Comparison of ENCODE assay signal across 13 cellular contexts in the genomic region with DNA sequence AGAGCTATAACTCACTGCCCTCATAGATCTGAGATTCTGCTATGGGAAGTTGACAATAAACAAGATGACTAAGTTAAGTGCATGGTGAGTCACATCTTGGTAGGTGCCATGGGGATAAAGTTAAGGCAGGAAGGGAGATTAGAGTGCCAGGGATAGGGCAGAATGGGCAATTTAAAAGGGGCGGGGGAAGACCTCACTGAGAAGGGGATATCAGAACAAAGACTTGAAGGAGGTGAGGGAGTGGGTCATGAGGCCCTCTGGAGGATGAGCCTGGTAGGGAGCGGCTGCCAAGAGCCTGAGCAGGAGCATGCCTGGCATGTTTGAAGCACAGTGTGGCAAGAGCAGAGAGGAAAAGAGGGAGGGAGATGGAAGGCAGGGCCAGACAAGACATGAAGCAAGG. TPM values are rescaled to one million over a fixed set of nuclear protein-coding genes. Genes with fewer than 3 reads are reported as not detected.
A peak's percentile ranks its signal among the peaks of the same experiment; 100 is the strongest.
DNase-seq lines count a peak whose midpoint lies in the region; TF ChIP-seq lines count a peak whose summit lies in the region.
"Had no signal": no experiment of that assay in that cellular context is flagged by ENCODE, and none has a peak within 500 bp of the region (broad histone marks: within the 10 kb centered on the region; RNA-seq: fewer than 3 reads in every experiment).

No MANE protein-coding gene starts in this region.

- in situ Hi-C loops in GM13976 (cut with MboI; ENCODE audit: low sequenced_read_pairs, unreplicated experiment) = no loop called here

- no peaks in the 10 kb centered on the region for H3K4me1 Mint-ChIP-seq in chondrocyte (ENCODE audit: low read depth)
- H3K4me1 Mint-ChIP-seq: natural killer cell had no signal

- no peak overlapping the region for H3K4me3 Mint-ChIP-seq in chondrocyte (ENCODE audit: unreplicated experiment)
- H3K4me3 Mint-ChIP-seq: natural killer cell had no signal

- H3K9me3 ChIP-seq in osteoblast (ENCODE audit: low read depth, low read length) (peaks cover 5% of the 10 kb centered on the region), esophagus muscularis mucosa (peaks cover 0 to 23% (median 7%) of the 10 kb centered on the region in 4 donors)

- H3K27ac ChIP-seq in osteoblast (ENCODE audit: low read depth, low read length) (no peak overlapping the region), esophagus muscularis mucosa (replicated peaks in 1 of 4) (no peak overlapping the region)

- H3K9me3 Mint-ChIP-seq in chondrocyte (ENCODE audit: low read depth) = peaks cover 42% of the 10 kb centered on the region

- peak; percentile 14 for DNase-seq in GM04503 (ENCODE audit: low read depth)
- DNase-seq in NAMALWA (ENCODE audit: low spot score) = peak; percentile 28
- peak; percentile 30 for DNase-seq in chondrocyte (ENCODE audit: low spot score)
- peak; percentile 83 for DNase-seq in osteoblast (ENCODE audit: insufficient read length, low spot score, missing footprints)
- no peak for DNase-seq in GM13976 (ENCODE audit: low spot score)
- no peak for DNase-seq in activated naive CD4-positive, alpha-beta T cell treated with anti-CD3 and anti-CD28 coated beads, Interleukin-2, amount 50 U/mL, for 16 hours
- no peak for DNase-seq in esophagus muscularis mucosa (ENCODE audit: extremely low spot score)
- DNase-seq: activated CD8-positive, alpha-beta memory T cell treated with anti-CD3 and anti-CD28 coated beads, Interleukin-2, amount 50 U/mL, for 48 hours; CD4-positive, alpha-beta memory T cell; kidney glomerular epithelial cell; natural killer cell; NCI-H1092; SHP77 treated with DMSO at 0.1 percent for 48 hours had no signal

- H3K4me1 ChIP-seq in osteoblast (ENCODE audit: insufficient read depth, low read length) (no peaks in the 10 kb centered on the region), esophagus muscularis mucosa (no peaks in the 10 kb centered on the region)

- intact Hi-C loops in esophagus muscularis mucosa (cut with DNase I) = no loop called here

- no peak overlapping the region for H2AFZ ChIP-seq in osteoblast (ENCODE audit: low read length)

- 74% methylated on average over 2 of the region's 2 CpGs for WGBS in esophagus muscularis mucosa

- no peaks in the 10 kb centered on the region for H4K20me1 ChIP-seq in osteoblast (ENCODE audit: insufficient read depth, low read length)

- H3K27me3 Mint-ChIP-seq in chondrocyte (ENCODE audit: low read depth) = peaks cover 26% of the 10 kb centered on the region
- H3K27me3 Mint-ChIP-seq: CD4-positive, alpha-beta memory T cell had no signal

- H3K4me3 ChIP-seq in osteoblast (ENCODE audit: insufficient read depth, low read length) (no peak overlapping the region), esophagus muscularis mucosa (no peak overlapping the region)

- H3K4me2 ChIP-seq in osteoblast (ENCODE audit: insufficient read depth, low read length) = no peak overlapping the region

- H3K27me3 ChIP-seq in osteoblast (ENCODE audit: insufficient read depth, low read length) = peaks cover 13% of the 10 kb centered on the region
- no peaks in the 10 kb centered on the region for H3K27me3 ChIP-seq in esophagus muscularis mucosa

- no peaks in the 10 kb centered on the region for H3K36me3 ChIP-seq in osteoblast (ENCODE audit: insufficient read depth, low read length)
- no peaks in the 10 kb centered on the region for H3K36me3 ChIP-seq in esophagus muscularis mucosa

- no peak for TF ChIP-seq CTCF in chondrocyte (IDR thresholded peaks at IDR 0.05)
- no peak for TF ChIP-seq CTCF in osteoblast (IDR thresholded peaks at IDR 0.05; ENCODE audit: extremely low read depth, low read depth, low read length)
- TF ChIP-seq CTCF in GM13976 (IDR thresholded peaks at IDR 0.05; ENCODE audit: borderline replicate concordance, control extremely low read depth, extremely low read depth, insufficient read depth, missing control alignments) = no peak
- no peak for TF ChIP-seq CTCF in esophagus muscularis mucosa (IDR thresholded peaks at IDR 0.05)

- no peaks in the 10 kb centered on the region for H3K79me2 ChIP-seq in osteoblast (ENCODE audit: insufficient read depth, low read length)

- TF ChIP-seq EP300 in esophagus muscularis mucosa (IDR thresholded peaks at IDR 0.05) = no peak

- peaks cover 13% of the 10 kb centered on the region for H3K36me3 Mint-ChIP-seq in chondrocyte (ENCODE audit: low read depth)

- no peak overlapping the region for H3K27ac Mint-ChIP-seq in chondrocyte (ENCODE audit: unreplicated experiment)
- H3K27ac Mint-ChIP-seq: CD4-positive, alpha-beta memory T cell; natural killer cell had no signal

- TF ChIP-seq POLR2A in esophagus muscularis mucosa (IDR thresholded peaks at IDR 0.05; ENCODE audit: low read depth) = no peak

RNA-seq across cellular contexts. Expression of a gene that starts 34.8 kb away (rescaled TPM):
- 5.6 to 73.2 TPM (median 70.1 TPM) in 3 replicates for total RNA-seq in chondrocyte
- 0.72 and 1.5 TPM in 2 replicates for total RNA-seq in osteoblast
- 100 to 1,000 TPM; 113 to 192 (median 174) TPM for total RNA-seq in esophagus muscularis mucosa

RNA-seq across cellular contexts. Expression of a gene that starts 34.9 kb away (rescaled TPM):
- not detected in 3 replicates for total RNA-seq in chondrocyte
- total RNA-seq in osteoblast = not detected in 2 replicates
- total RNA-seq in esophagus muscularis mucosa = under 1 TPM in 2 of 4 donors, not detected in 2; 0.13 to 0.29 TPM
- total RNA-seq: CD4-positive, alpha-beta memory T cell; natural killer cell had no signal

RNA-seq across cellular contexts. Expression of a gene that starts 54.0 kb away (rescaled TPM):
- total RNA-seq in chondrocyte (5.3 to 6.3 TPM (median 5.8 TPM) in 3 replicates), osteoblast (8.5 and 10.5 TPM in 2 replicates), esophagus muscularis mucosa (10 to 100 TPM in 3 of 4 donors, 1 to 10 TPM in 1; 8.4 to 31.1 (median 20.2) TPM)

Comparison
In these comparisons a context has a peak if more than half of its experiments do, and no peak if none do; other contexts are left out.
1. DNase-seq: peak in GM04503 (single experiment), NAMALWA (single experiment), chondrocyte (single experiment) and osteoblast (single experiment); none in GM13976 (single experiment), activated naive CD4-positive, alpha-beta T cell treated with anti-CD3 and anti-CD28 coated beads, Interleukin-2, amount 50 U/mL, for 16 hours (single experiment) and esophagus muscularis mucosa (single experiment).